8 cellular contexts compared by ENCODE assay signal in the genomic region with DNA sequence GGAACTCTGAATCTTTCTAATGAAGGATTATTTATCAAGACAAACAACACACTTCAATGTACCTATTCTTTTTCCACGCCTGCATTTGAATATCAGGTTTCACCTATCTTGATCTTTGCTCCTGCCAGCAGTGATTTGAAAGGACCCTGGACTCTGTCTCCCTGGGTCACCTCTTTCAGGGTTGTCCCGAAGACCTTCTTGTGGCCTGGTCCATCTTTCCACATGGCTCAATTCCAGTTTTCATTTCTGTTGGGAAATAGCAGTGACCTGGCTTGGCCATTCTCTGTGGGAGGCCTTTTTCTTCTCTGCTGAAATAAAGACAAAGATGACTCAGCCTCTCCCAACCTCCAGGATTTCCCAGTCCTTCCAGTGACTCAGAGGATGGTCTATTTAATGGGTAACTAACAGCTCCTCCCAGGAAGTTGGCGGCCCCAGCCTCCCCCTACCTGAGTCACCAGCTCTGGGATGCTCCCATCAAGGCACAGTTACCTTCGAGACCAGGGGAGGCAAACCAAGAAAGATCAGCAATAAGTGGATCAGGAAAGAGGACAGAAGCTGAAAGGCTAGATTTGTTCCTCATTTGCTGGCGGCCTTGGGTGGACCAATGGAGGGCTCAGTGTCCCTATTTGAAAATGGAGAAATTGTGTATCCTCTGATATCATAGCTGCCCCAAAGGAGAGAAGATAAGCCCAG. TPM values are rescaled to one million over a fixed set of nuclear protein-coding genes. Genes with fewer than 3 reads are reported as not detected.
A peak's percentile ranks its signal among the peaks of the same experiment; 100 is the strongest.
DNase-seq lines count a peak whose midpoint lies in the region; ATAC-seq, FAIRE-seq and TF ChIP-seq lines count a peak whose summit lies in the region.

No MANE protein-coding gene starts in this region.

- H3K4me1 Mint-ChIP-seq in activated T-cell treated with anti-CD3 and anti-CD28 coated beads, Interleukin-2, amount 50 U/mL, for 24 hours (ENCODE audit: low read depth), result peaks cover 32% of the 10 kb centered on the region

- TF ChIP-seq CTCF in AG09309 (IDR thresholded peaks at IDR 0.05; ENCODE audit: control insufficient read depth, insufficient read depth, low read depth, low read length, missing control alignments), result no peak
- TF ChIP-seq CTCF in astrocyte of the spinal cord (IDR thresholded peaks at IDR 0.05; ENCODE audit: low read depth, low read length), result no peak

- in situ Hi-C loops in astrocyte of the spinal cord (cut with HindIII; ENCODE audit: low sequenced_read_pairs), result no loop called here

- no peaks in the 10 kb centered on the region for H3K36me3 Mint-ChIP-seq in activated T-cell treated with anti-CD3 and anti-CD28 coated beads, Interleukin-2, amount 50 U/mL, for 24 hours (ENCODE audit: low read depth)

- ATAC-seq in HG03039 (IDR thresholded peaks at IDR 0.05; ENCODE audit: unreplicated experiment), result no peak

- H3K27ac Mint-ChIP-seq in activated T-cell treated with anti-CD3 and anti-CD28 coated beads, Interleukin-2, amount 50 U/mL, for 24 hours, result no peak overlapping the region

- no peak overlapping the region for H3K4me3 ChIP-seq in AG09309 (ENCODE audit: control insufficient read depth, low read depth, low read length)
- H3K4me3 ChIP-seq in astrocyte of the spinal cord (ENCODE audit: low read depth, low read length), result no peak overlapping the region

- peaks cover 9% of the 10 kb centered on the region for H3K27me3 Mint-ChIP-seq in activated T-cell treated with anti-CD3 and anti-CD28 coated beads, Interleukin-2, amount 50 U/mL, for 24 hours

- H3K9me3 Mint-ChIP-seq in activated T-cell treated with anti-CD3 and anti-CD28 coated beads, Interleukin-2, amount 50 U/mL, for 24 hours, result no peaks in the 10 kb centered on the region

- no peak for FAIRE-seq in HTR-8/SVneo (lab: Jason Lieb, UNC)

- no peak overlapping the region for H3K4me3 Mint-ChIP-seq in activated T-cell treated with anti-CD3 and anti-CD28 coated beads, Interleukin-2, amount 50 U/mL, for 24 hours

- peak; percentile 97 for DNase-seq in AG09309 (ENCODE audit: low read depth)
- peak; percentile 92 for DNase-seq in HTR-8/SVneo (ENCODE audit: insufficient read length, low spot score)
- DNase-seq in astrocyte of the spinal cord (ENCODE audit: low read depth, low spot score), result peak; percentile 98
- peak; percentile 76 to 96 for DNase-seq in lung microvascular endothelial cell (ENCODE audit: low read depth in 2 of 2)
- no peak for DNase-seq in activated T-cell treated with anti-CD3 and anti-CD28 coated beads, Interleukin-2, amount 50 U/mL, for 24 hours
- no peak for DNase-seq in SKM-1 (lab: John Stamatoyannopoulos, UW; ENCODE audit: unreplicated experiment)
- no peak for DNase-seq in midbrain (lab: John Stamatoyannopoulos, UW)

RNA-seq across cellular contexts. Expression of gene SMOX, which starts 13.1 kb away (rescaled TPM):
- total RNA-seq in lung microvascular endothelial cell, result 6.5 and 15.7 TPM in 2 replicates

Comparison
In these comparisons a context has a peak if more than half of its experiments do, and no peak if none do; other contexts are left out.
1. DNase-seq: peak in AG09309 (single experiment), HTR-8/SVneo (single experiment), astrocyte of the spinal cord (single experiment) and lung microvascular endothelial cell (2 of 2); none in activated T-cell treated with anti-CD3 and anti-CD28 coated beads, Interleukin-2, amount 50 U/mL, for 24 hours (single experiment), SKM-1 (single experiment) and midbrain (single experiment).